10 cellular contexts compared by ENCODE assay signal in the genomic region with DNA sequence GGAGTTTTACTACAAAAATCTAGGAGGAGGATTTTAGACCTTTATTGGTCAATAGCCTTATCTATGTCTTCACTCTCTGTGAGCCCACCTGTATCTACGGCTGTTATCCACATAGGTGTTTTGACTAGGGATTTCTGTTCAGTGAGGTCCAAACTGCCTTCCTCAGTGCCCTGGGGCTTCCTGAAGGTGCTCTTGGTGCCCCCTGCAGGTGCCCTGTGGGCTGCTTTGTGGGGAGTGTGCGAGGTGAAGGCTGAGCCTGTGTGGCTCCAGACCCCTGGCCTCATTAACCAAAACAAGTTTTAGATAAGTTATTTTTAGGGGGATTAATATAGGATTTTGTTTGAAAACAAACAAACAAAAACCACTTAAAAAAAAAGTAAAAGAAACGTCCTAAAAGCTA.
A peak's percentile ranks its signal among the peaks of the same experiment; 100 is the strongest.
DNase-seq lines count a peak whose midpoint lies in the region; ATAC-seq and TF ChIP-seq lines count a peak whose summit lies in the region.
"Had no signal": no experiment of that assay in that cellular context is flagged by ENCODE, and none has a peak within 500 bp of the region (broad histone marks: within the 10 kb centered on the region; RNA-seq: fewer than 3 reads in every experiment).

No MANE protein-coding gene starts in this region.

- H2AFZ ChIP-seq in smooth muscle cell (ENCODE audit: low read depth), result no peak overlapping the region

- H3K9me3 Mint-ChIP-seq in activated CD4-positive, alpha-beta T cell treated with anti-CD3 and anti-CD28 coated beads for 36 hours (ENCODE audit: low read depth), result no peaks in the 10 kb centered on the region
- H3K9me3 Mint-ChIP-seq in activated CD4-positive, alpha-beta T cell treated with anti-CD3 and anti-CD28 coated beads, Interleukin-2, amount 10 ng/mL, durations not matched to agents 7 days and 5 days, result no peaks in the 10 kb centered on the region
- H3K9me3 Mint-ChIP-seq in type B pancreatic cell, result no peaks in the 10 kb centered on the region

- H3K27ac ChIP-seq in smooth muscle cell (ENCODE audit: low read depth), result peak overlapping the region; percentile 1
- H3K27ac ChIP-seq: SK-N-MC had no signal

- peak; percentile 13 for DNase-seq in activated CD4-positive, alpha-beta T cell treated with anti-CD3 and anti-CD28 coated beads for 36 hours
- no peak for DNase-seq in activated CD4-positive, alpha-beta T cell treated with anti-CD3 and anti-CD28 coated beads, Interleukin-2, amount 10 ng/mL, durations not matched to agents 7 days and 5 days
- DNase-seq in NCI-H146 treated with DMSO at 0.1 percent for 48 hours (lab: John Stamatoyannopoulos, UW; ENCODE audit: unreplicated experiment) (peak; percentile 51), ecto neural progenitor cell (ENCODE audit: low spot score) (peak; percentile 35), smooth muscle cell (lab: John Stamatoyannopoulos, UW; ENCODE audit: unreplicated experiment) (no peak), middle frontal gyrus (ENCODE audit: extremely low spot score, low spot score) (no peak), type B pancreatic cell (ENCODE audit: extremely low spot score, unreplicated experiment) (no peak)
- DNase-seq: effector CD8-positive, alpha-beta T cell had no signal

- H3K27me3 ChIP-seq in smooth muscle cell (ENCODE audit: low read depth), result no peaks in the 10 kb centered on the region

- POLR2A ChIA-PET in activated CD4-positive, alpha-beta T cell treated with anti-CD3 and anti-CD28 coated beads for 36 hours (lab: Charles Lee), result no interaction called here
- POLR2A ChIA-PET in activated CD4-positive, alpha-beta T cell treated with anti-CD3 and anti-CD28 coated beads, Interleukin-2, amount 10 ng/mL, durations not matched to agents 7 days and 5 days (lab: Charles Lee), result no interaction called here

- WGBS in smooth muscle cell (ENCODE audit: low lambda C conversion rate), result 88% methylated on average over 3 of the region's 3 CpGs

- H3F3A ChIP-seq in smooth muscle cell (ENCODE audit: low read depth), result peaks cover 20% of the 10 kb centered on the region

- H3K36me3 ChIP-seq in smooth muscle cell (ENCODE audit: low read depth), result no peaks in the 10 kb centered on the region

- intact Hi-C loops in activated CD4-positive, alpha-beta T cell treated with anti-CD3 and anti-CD28 coated beads for 36 hours (cut with DNase I, micrococcal nuclease), result loop anchor here in 1 of 2 experiments (5.0 kb wide), 1 partner anchor 120 kb away; no protein-coding TSS in a partner anchor

- CTCF ChIA-PET in activated CD4-positive, alpha-beta T cell treated with anti-CD3 and anti-CD28 coated beads for 36 hours (lab: Charles Lee), result interaction anchor here (0.7 kb wide), 1 partner anchor 124 kb away, joined by 3 read pairs; no protein-coding TSS in a partner anchor
- CTCF ChIA-PET in activated CD4-positive, alpha-beta T cell treated with anti-CD3 and anti-CD28 coated beads, Interleukin-2, amount 10 ng/mL, durations not matched to agents 7 days and 5 days (lab: Charles Lee), result no interaction called here

- H3K4me1 Mint-ChIP-seq in activated CD4-positive, alpha-beta T cell treated with anti-CD3 and anti-CD28 coated beads for 36 hours, result no peaks in the 10 kb centered on the region
- no peaks in the 10 kb centered on the region for H3K4me1 Mint-ChIP-seq in activated CD4-positive, alpha-beta T cell treated with anti-CD3 and anti-CD28 coated beads, Interleukin-2, amount 10 ng/mL, durations not matched to agents 7 days and 5 days
- peaks cover 7% of the 10 kb centered on the region for H3K4me1 Mint-ChIP-seq in type B pancreatic cell (ENCODE audit: unreplicated experiment)

- H3K4me3 Mint-ChIP-seq in activated CD4-positive, alpha-beta T cell treated with anti-CD3 and anti-CD28 coated beads for 36 hours, result no peak overlapping the region
- no peak overlapping the region for H3K4me3 Mint-ChIP-seq in activated CD4-positive, alpha-beta T cell treated with anti-CD3 and anti-CD28 coated beads, Interleukin-2, amount 10 ng/mL, durations not matched to agents 7 days and 5 days
- no peak overlapping the region for H3K4me3 Mint-ChIP-seq in type B pancreatic cell

- ATAC-seq in activated CD4-positive, alpha-beta T cell treated with anti-CD3 and anti-CD28 coated beads for 36 hours, result no peak
- no peak for ATAC-seq in HG02938 (IDR thresholded peaks at IDR 0.05; ENCODE audit: unreplicated experiment)

- H3K4me3 ChIP-seq in smooth muscle cell, result no peak overlapping the region
- H3K4me3 ChIP-seq: SK-N-MC had no signal

- H3K4me1 ChIP-seq in smooth muscle cell (ENCODE audit: low read depth), result peaks cover 6% of the 10 kb centered on the region

- peak; percentile 18 for TF ChIP-seq CTCF in smooth muscle cell (IDR thresholded peaks at IDR 0.05; ENCODE audit: borderline replicate concordance, insufficient read depth, poor library complexity, severe bottlenecking)
- no peak for TF ChIP-seq CTCF in type B pancreatic cell (conservative IDR thresholded peaks at IDR 0.05)

- H3K36me3 Mint-ChIP-seq in activated CD4-positive, alpha-beta T cell treated with anti-CD3 and anti-CD28 coated beads for 36 hours (ENCODE audit: low read depth), result no peaks in the 10 kb centered on the region
- H3K36me3 Mint-ChIP-seq in activated CD4-positive, alpha-beta T cell treated with anti-CD3 and anti-CD28 coated beads, Interleukin-2, amount 10 ng/mL, durations not matched to agents 7 days and 5 days (ENCODE audit: low read depth), result no peaks in the 10 kb centered on the region
- H3K36me3 Mint-ChIP-seq in type B pancreatic cell, result no peaks in the 10 kb centered on the region

- H3K4me2 ChIP-seq in smooth muscle cell, result no peak overlapping the region

- peaks cover 7% of the 10 kb centered on the region for H3K27me3 Mint-ChIP-seq in activated CD4-positive, alpha-beta T cell treated with anti-CD3 and anti-CD28 coated beads for 36 hours
- peaks cover 2% of the 10 kb centered on the region for H3K27me3 Mint-ChIP-seq in activated CD4-positive, alpha-beta T cell treated with anti-CD3 and anti-CD28 coated beads, Interleukin-2, amount 10 ng/mL, durations not matched to agents 7 days and 5 days
- H3K27me3 Mint-ChIP-seq in type B pancreatic cell, result no peaks in the 10 kb centered on the region

- peaks cover 79% of the 10 kb centered on the region for H4K20me1 ChIP-seq in smooth muscle cell (ENCODE audit: low read depth)

- H3K9me3 ChIP-seq in smooth muscle cell (replicated peaks; ENCODE audit: low read depth), result no peaks in the 10 kb centered on the region

- H3K79me2 ChIP-seq in smooth muscle cell (ENCODE audit: low read depth), result peaks cover 62% of the 10 kb centered on the region

- H3K9ac ChIP-seq in smooth muscle cell (ENCODE audit: low read depth), result no peak overlapping the region

- no peak overlapping the region for H3K27ac Mint-ChIP-seq in activated CD4-positive, alpha-beta T cell treated with anti-CD3 and anti-CD28 coated beads for 36 hours
- no peak overlapping the region for H3K27ac Mint-ChIP-seq in activated CD4-positive, alpha-beta T cell treated with anti-CD3 and anti-CD28 coated beads, Interleukin-2, amount 10 ng/mL, durations not matched to agents 7 days and 5 days
- H3K27ac Mint-ChIP-seq in type B pancreatic cell, result no peak overlapping the region

Comparison
In these comparisons a context has a peak if more than half of its experiments do, and no peak if none do; other contexts are left out.
1. DNase-seq: peak in activated CD4-positive, alpha-beta T cell treated with anti-CD3 and anti-CD28 coated beads for 36 hours (single experiment), NCI-H146 treated with DMSO at 0.1 percent for 48 hours (single experiment) and ecto neural progenitor cell (single experiment); none in activated CD4-positive, alpha-beta T cell treated with anti-CD3 and anti-CD28 coated beads, Interleukin-2, amount 10 ng/mL, durations not matched to agents 7 days and 5 days (single experiment), smooth muscle cell (single experiment), middle frontal gyrus (single experiment) and type B pancreatic cell (single experiment).